23 cellular contexts compared by ENCODE assay signal in the genomic region with DNA sequence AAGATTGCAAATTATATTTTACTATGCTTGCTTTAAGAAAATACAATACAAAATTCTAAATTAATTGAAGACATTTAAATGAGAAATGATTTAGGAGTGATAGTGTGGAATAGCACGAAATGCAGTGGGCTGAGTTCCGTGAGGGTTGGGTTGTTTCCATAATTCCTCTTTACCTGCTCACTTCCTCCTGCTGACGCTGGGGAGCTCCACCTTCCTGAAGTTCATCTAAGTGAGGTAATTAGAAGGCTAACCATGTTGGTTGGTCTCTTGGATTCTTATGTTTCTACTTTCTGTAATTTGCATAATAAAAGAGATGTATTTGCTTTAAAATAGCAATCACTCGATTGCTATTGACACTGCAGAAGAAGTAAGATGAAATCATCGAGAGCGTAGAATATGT. TPM values are rescaled to one million over a fixed set of nuclear protein-coding genes. Genes with fewer than 3 reads are reported as not detected.
"Had no signal": no experiment of that assay in that cellular context is flagged by ENCODE, and none has a peak within 500 bp of the region (broad histone marks: within the 10 kb centered on the region; RNA-seq: fewer than 3 reads in every experiment).

No MANE protein-coding gene starts in this region.

- H3K36me3 ChIP-seq: heart left ventricle, neutrophil, tibial nerve had no signal

- H3K9me3 ChIP-seq: heart left ventricle, neutrophil, psoas muscle, testis, tibial nerve had no signal

- H3K4me1 ChIP-seq: heart left ventricle, psoas muscle, testis, tibial nerve had no signal

- FAIRE-seq: endometrium, frontal cortex had no signal

- ATAC-seq: esophagus mucosa; heart left ventricle; naive thymus-derived CD4-positive, alpha-beta T cell; psoas muscle; sciatic nerve; stimulated activated naive B cell treated with anti-CD40 and anti-IgM and Interleukin-4, amounts not matched to agents 10 μg/mL and 1 μg/mL and 100 μg/mL, for 72 hours; stimulated activated naive CD8-positive, alpha-beta T cell treated with anti-CD3 and anti-CD28 coated beads, Interleukin-15, amount 100 ng/mL, for 72 hours had no signal

- DNase-seq: cortex of kidney; dorsolateral prefrontal cortex; effector memory CD4-positive, alpha-beta T cell; heart left ventricle; hippocampal formation; mesendoderm; naive thymus-derived CD4-positive, alpha-beta T cell; nephron progenitor cell; psoas muscle; retina; stimulated activated CD4-positive, alpha-beta T cell treated with anti-CD3 and anti-CD28 coated beads, Interleukin-2, amount 100 ng/mL, for 24 hours; stimulated activated CD4-positive, alpha-beta T cell treated with anti-CD3 and anti-CD28 coated beads, Interleukin-4, amount 100 ng/mL, for 4 hours; stimulated activated naive B cell treated with anti-CD40 and anti-IgM and Interleukin-4, amounts not matched to agents 10 μg/mL and 1 μg/mL and 100 μg/mL, for 72 hours; stimulated activated naive CD8-positive, alpha-beta T cell treated with anti-CD3 and anti-CD28 coated beads, Interleukin-15, amount 100 ng/mL, for 72 hours; testis had no signal

- H3K27ac ChIP-seq: dorsolateral prefrontal cortex, heart left ventricle, neutrophil, psoas muscle, testis, tibial nerve had no signal

- H3K4me3 ChIP-seq: dorsolateral prefrontal cortex, heart left ventricle, psoas muscle, testis, tibial nerve had no signal

- H3K27me3 ChIP-seq: dorsolateral prefrontal cortex, testis, tibial nerve had no signal

RNA-seq across cellular contexts. Expression of gene OR14I1, which starts 4.7 kb away (rescaled TPM):
- polyA plus RNA-seq: fibroblast of lung; heart left ventricle; liver; naive thymus-derived CD4-positive, alpha-beta T cell; psoas muscle had no signal

RNA-seq across cellular contexts. Expression of gene OR2T27, which starts 42.6 kb away (rescaled TPM):
- polyA plus RNA-seq: fibroblast of lung; heart left ventricle; liver; naive thymus-derived CD4-positive, alpha-beta T cell; psoas muscle had no signal

RNA-seq across cellular contexts. Expression of gene OR2T35, which starts 52.8 kb away (rescaled TPM):
- polyA plus RNA-seq: fibroblast of lung; heart left ventricle; liver; naive thymus-derived CD4-positive, alpha-beta T cell; psoas muscle had no signal

RNA-seq across cellular contexts. Expression of gene LYPD8, which starts 57.7 kb away (rescaled TPM):
- polyA plus RNA-seq: fibroblast of lung; heart left ventricle; liver; naive thymus-derived CD4-positive, alpha-beta T cell; psoas muscle had no signal
